Comparison of ENCODE assay signal across 1 cellular context in the genomic region with DNA sequence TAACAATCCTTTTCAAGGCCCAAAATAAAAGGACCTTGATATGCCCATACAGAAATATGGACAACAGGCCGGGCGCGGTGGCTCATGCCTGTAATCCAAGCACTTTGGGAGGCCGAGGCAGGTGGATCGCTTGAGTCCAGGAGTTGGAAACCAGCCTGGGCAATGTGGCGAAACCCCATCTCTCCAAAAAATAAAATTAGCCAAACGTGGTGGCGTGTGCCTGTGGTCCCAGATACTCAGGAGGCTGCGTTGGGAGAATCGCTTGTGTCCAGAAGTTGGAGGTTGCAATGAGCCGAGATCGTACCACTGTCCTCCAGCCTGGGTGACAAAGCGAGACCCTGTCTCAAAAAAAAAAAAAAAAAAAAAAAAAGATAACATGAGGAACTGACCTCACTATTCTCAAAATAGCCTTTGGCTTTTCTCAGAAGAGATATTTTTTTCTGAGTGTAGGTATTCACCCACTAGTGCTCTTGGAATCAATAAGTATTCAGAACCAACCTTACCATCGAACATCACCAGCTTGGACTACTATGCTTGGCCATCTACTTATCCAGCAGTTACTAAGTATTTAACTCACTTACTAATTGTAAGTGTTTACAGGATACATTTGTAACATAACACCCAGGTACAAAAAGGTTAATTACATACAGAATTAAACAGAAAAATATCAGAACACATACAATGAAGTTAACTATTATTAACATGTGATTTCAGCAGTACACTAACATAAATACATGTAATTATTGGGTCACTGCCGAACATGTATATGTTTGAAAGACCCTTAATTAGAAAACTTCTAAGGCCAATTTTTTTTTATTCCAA.
TF ChIP-seq lines count a peak whose summit lies in the region.

No MANE protein-coding gene starts in this region.

TF ChIP-seq in endothelial cell of umbilical vein, 7 proteins besides CTCF, POLR2A, EP300 and RAD21 (continued from another document):
- TF ChIP-seq, protein P1, sequence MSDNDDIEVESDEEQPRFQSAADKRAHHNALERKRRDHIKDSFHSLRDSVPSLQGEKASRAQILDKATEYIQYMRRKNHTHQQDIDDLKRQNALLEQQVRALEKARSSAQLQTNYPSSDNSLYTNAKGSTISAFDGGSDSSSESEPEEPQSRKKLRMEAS (IDR thresholded peaks at IDR 0.05; ENCODE audit: insufficient read depth, insufficient read length) = no peak
- no peak for TF ChIP-seq GATA2 (IDR thresholded peaks at IDR 0.05; ENCODE audit: insufficient read depth, insufficient read length, low read depth, low read length)
- TF ChIP-seq EZH2 (IDR thresholded peaks at IDR 0.05; ENCODE audit: borderline replicate concordance, low read depth, low read length, severe bottlenecking) = no peak
- TF ChIP-seq POLR2AphosphoS5 (IDR thresholded peaks at IDR 0.05; ENCODE audit: insufficient read depth, low read depth, low read length) = no peak
- TF ChIP-seq MYC (IDR thresholded peaks at IDR 0.05; ENCODE audit: low read depth, low read length) = no peak
- no peak for TF ChIP-seq JUN (IDR thresholded peaks at IDR 0.05; ENCODE audit: borderline replicate concordance, insufficient read depth, insufficient read length, low read depth)
